Comparison of ENCODE assay signal across 8 cellular contexts in genomic region chr6:90217621-90218496, GRCh38.
DNase-seq lines count a peak whose midpoint lies in the region; ATAC-seq, FAIRE-seq and TF ChIP-seq lines count a peak whose summit lies in the region.

No MANE protein-coding gene starts in this region.

- TF ChIP-seq CTCF in KMS-11 (conservative IDR thresholded peaks at IDR 0.05; ENCODE audit: low read depth, low read length): no peak
- no peak for TF ChIP-seq CTCF in D721Med (IDR thresholded peaks at IDR 0.05; ENCODE audit: insufficient read depth, missing control alignments)

- H3K4me1 ChIP-seq in KMS-11 (ENCODE audit: low read depth, poor library complexity, severe bottlenecking): peaks cover 38% of the 10 kb centered on the region
- H3K4me1 ChIP-seq in iPS-18a (ENCODE audit: control insufficient read depth, low read depth, low read length): peaks cover 51% of the 10 kb centered on the region

- H3K79me2 ChIP-seq in KMS-11 (ENCODE audit: insufficient read depth, low read depth): no peaks in the 10 kb centered on the region

- H3K9me3 ChIP-seq in iPS-18a (ENCODE audit: control insufficient read depth, low read depth, low read length): no peaks in the 10 kb centered on the region

- peak; percentile 25 for DNase-seq in ACHN
- DNase-seq in stimulated activated naive CD8-positive, alpha-beta T cell treated with anti-CD3 and anti-CD28 coated beads, Interleukin-15, Interleukin-2, amounts not matched to agents 100 U/mL and 50 U/mL, for 24 hours: no peak
- DNase-seq in D721Med (ENCODE audit: insufficient read length, low spot score): no peak

- H3K27ac ChIP-seq in KMS-11 (peak overlapping the region; percentile 88), angular gyrus (ENCODE audit: low read depth, low read length) (peak overlapping the region; percentile 37), iPS-18a (ENCODE audit: low read length) (peak overlapping the region; percentile 92)

- H3K4me2 ChIP-seq in KMS-11: peak overlapping the region; percentile 73

- no peak for FAIRE-seq in D721Med (lab: Jason Lieb, UNC)

- ATAC-seq in stimulated activated naive CD8-positive, alpha-beta T cell treated with anti-CD3 and anti-CD28 coated beads, Interleukin-15, Interleukin-2, amounts not matched to agents 100 U/mL and 50 U/mL, for 24 hours: peak; percentile 2
- ATAC-seq in HG03520 (IDR thresholded peaks at IDR 0.05; ENCODE audit: unreplicated experiment) (no peak), GM19328 (IDR thresholded peaks at IDR 0.05; ENCODE audit: unreplicated experiment) (no peak)

- in situ Hi-C loops in ACHN (cut with HindIII; ENCODE audit: low pct_ligation_motif_present, low pct_unique_long_range_greater_than_20kb, low sequenced_read_pairs): no loop called here

- no peaks in the 10 kb centered on the region for H4K20me1 ChIP-seq in KMS-11 (ENCODE audit: insufficient read depth)

- H3K4me3 ChIP-seq in KMS-11 (IDR thresholded peaks at IDR 0.05; ENCODE audit: insufficient read depth, low read depth, low read length): no peak overlapping the region
- peak overlapping the region; percentile 37 for H3K4me3 ChIP-seq in iPS-18a (ENCODE audit: low read length)

- H3K36me3 ChIP-seq in KMS-11 (ENCODE audit: insufficient read depth): no peaks in the 10 kb centered on the region
- H3K36me3 ChIP-seq in iPS-18a (ENCODE audit: control insufficient read depth, low read depth, low read length): no peaks in the 10 kb centered on the region

- H2AFZ ChIP-seq in KMS-11 (ENCODE audit: low read depth): peak overlapping the region; percentile 54; the same call in 1 of the 2 replicates

- peak overlapping the region; percentile 59 for H3K9ac ChIP-seq in KMS-11
- H3K9ac ChIP-seq in iPS-18a (ENCODE audit: low read length): peak overlapping the region; percentile 70

- H3K27me3 ChIP-seq in KMS-11 (ENCODE audit: insufficient read depth, low read depth) (no peaks in the 10 kb centered on the region), iPS-18a (ENCODE audit: control insufficient read depth, insufficient read depth, low read length) (no peaks in the 10 kb centered on the region)

Comparison
In these comparisons a context has a peak if more than half of its experiments do, and no peak if none do; other contexts are left out.
1. H3K27ac ChIP-seq: peak in every context shown above with its lines; median percentile 92 in iPS-18a; 88 in KMS-11; 37 in angular gyrus.